9 cellular contexts compared by ENCODE assay signal in genomic region chr17:77501101-77501566, GRCh38.
A peak's percentile ranks its signal among the peaks of the same experiment; 100 is the strongest.
DNase-seq lines count a peak whose midpoint lies in the region; ATAC-seq and TF ChIP-seq lines count a peak whose summit lies in the region.
"Had no signal": no experiment of that assay in that cellular context is flagged by ENCODE, and none has a peak within 500 bp of the region (broad histone marks: within the 10 kb centered on the region; RNA-seq: fewer than 3 reads in every experiment).

No MANE protein-coding gene starts in this region.

- H3K4me3 ChIP-seq in hepatocyte, result no peak overlapping the region

- no peak overlapping the region for H3K4me2 ChIP-seq in hepatocyte

- 93% methylated on average over 12 of the region's 12 CpGs for WGBS in hepatocyte (ENCODE audit: low lambda C conversion rate, missing lambda C conversion rate)

- POLR2A ChIA-PET in WTC11 (lab: Charles Lee), result no interaction called here

- peaks cover 28% of the 10 kb centered on the region for H3K36me3 Mint-ChIP-seq in WTC11

- H3K4me1 Mint-ChIP-seq in WTC11, result peaks cover 18% of the 10 kb centered on the region
- H3K4me1 Mint-ChIP-seq: immature natural killer cell had no signal

- TF ChIP-seq CTCF in GM13976 (IDR thresholded peaks at IDR 0.05; ENCODE audit: borderline replicate concordance, control extremely low read depth, extremely low read depth, insufficient read depth, missing control alignments), result no peak
- TF ChIP-seq CTCF in WTC11 (IDR thresholded peaks at IDR 0.05), result peak; percentile 59
- TF ChIP-seq CTCF in hepatocyte (IDR thresholded peaks at IDR 0.05; ENCODE audit: poor library complexity), result peak; percentile 42

- no peaks in the 10 kb centered on the region for H3K27me3 Mint-ChIP-seq in WTC11 (ENCODE audit: low read depth)

- no peaks in the 10 kb centered on the region for H3K27me3 ChIP-seq in hepatocyte

- H3K9me3 ChIP-seq in hepatocyte (ENCODE audit: low read depth), result no peaks in the 10 kb centered on the region

- no peaks in the 10 kb centered on the region for H3K36me3 ChIP-seq in hepatocyte (replicated peaks; ENCODE audit: insufficient read depth, low read depth)

- no peaks in the 10 kb centered on the region for H3K79me2 ChIP-seq in hepatocyte

- H4K20me1 ChIP-seq in hepatocyte (ENCODE audit: insufficient read depth, poor library complexity, severe bottlenecking), result no peaks in the 10 kb centered on the region

- H3K27ac Mint-ChIP-seq in WTC11, result peak overlapping the region; percentile 83

- no peak overlapping the region for H3K4me3 Mint-ChIP-seq in WTC11
- H3K4me3 Mint-ChIP-seq: immature natural killer cell had no signal

- in situ Hi-C loops in GM13976 (cut with MboI; ENCODE audit: low sequenced_read_pairs, unreplicated experiment), result no loop called here

- no peak overlapping the region for H3K27ac ChIP-seq in hepatocyte

- H3K4me1 ChIP-seq in hepatocyte (ENCODE audit: insufficient read depth), result no peaks in the 10 kb centered on the region

- H3K9me2 ChIP-seq in hepatocyte (replicated peaks; ENCODE audit: insufficient read depth), result no peaks in the 10 kb centered on the region

- no peak overlapping the region for H2AFZ ChIP-seq in hepatocyte

- H3K9me3 Mint-ChIP-seq in WTC11, result no peaks in the 10 kb centered on the region
- H3K9me3 Mint-ChIP-seq: immature natural killer cell had no signal

- CTCF ChIA-PET in WTC11 (lab: Charles Lee), result interaction anchor here (0.6 to 1.5 kb wide), 7 partner anchors 71 to 665 kb away, joined by 3 to 5 read pairs (median 3); no protein-coding TSS in a partner anchor

- DNase-seq in AG08396 (ENCODE audit: low spot score) (peak; percentile 69), GM13976 (ENCODE audit: low spot score) (peak; percentile 43), WTC11 (ENCODE audit: low spot score) (peak; percentile 41), hepatocyte (ENCODE audit: low spot score) (peak; percentile 35), amygdala (lab: John Stamatoyannopoulos, UW) (no peak)
- DNase-seq in effector CD4-positive, alpha-beta T cell, result no peak

- ATAC-seq in WTC11 (no peak), GM21717 (IDR thresholded peaks at IDR 0.05; ENCODE audit: unreplicated experiment) (no peak), HG03108 (IDR thresholded peaks at IDR 0.05; ENCODE audit: unreplicated experiment) (no peak)

TF ChIP-seq in WTC11, 78 proteins besides CTCF, POLR2A, EP300 and RAD21:
- TF ChIP-seq TCF7 (CRISPR knock-in tag; IDR thresholded peaks at IDR 0.05; ENCODE audit: low read depth) (no peak), ZNF121 (CRISPR knock-in tag; IDR thresholded peaks at IDR 0.05) (peak; percentile 92), GTF2I (CRISPR knock-in tag; conservative IDR thresholded peaks at IDR 0.05) (0 out of 2 replicates have a peak, but pooled peaks have one; percentile 21), FOXP1 (CRISPR knock-in tag; IDR thresholded peaks at IDR 0.05; ENCODE audit: borderline replicate concordance) (no peak)

Comparison
In these comparisons a context has a peak if more than half of its experiments do, and no peak if none do; other contexts are left out.
1. DNase-seq: peak in AG08396 (single experiment), GM13976 (single experiment), WTC11 (single experiment) and hepatocyte (single experiment); none in amygdala (0 of 56) and effector CD4-positive, alpha-beta T cell (single experiment).